In the genomic region with DNA sequence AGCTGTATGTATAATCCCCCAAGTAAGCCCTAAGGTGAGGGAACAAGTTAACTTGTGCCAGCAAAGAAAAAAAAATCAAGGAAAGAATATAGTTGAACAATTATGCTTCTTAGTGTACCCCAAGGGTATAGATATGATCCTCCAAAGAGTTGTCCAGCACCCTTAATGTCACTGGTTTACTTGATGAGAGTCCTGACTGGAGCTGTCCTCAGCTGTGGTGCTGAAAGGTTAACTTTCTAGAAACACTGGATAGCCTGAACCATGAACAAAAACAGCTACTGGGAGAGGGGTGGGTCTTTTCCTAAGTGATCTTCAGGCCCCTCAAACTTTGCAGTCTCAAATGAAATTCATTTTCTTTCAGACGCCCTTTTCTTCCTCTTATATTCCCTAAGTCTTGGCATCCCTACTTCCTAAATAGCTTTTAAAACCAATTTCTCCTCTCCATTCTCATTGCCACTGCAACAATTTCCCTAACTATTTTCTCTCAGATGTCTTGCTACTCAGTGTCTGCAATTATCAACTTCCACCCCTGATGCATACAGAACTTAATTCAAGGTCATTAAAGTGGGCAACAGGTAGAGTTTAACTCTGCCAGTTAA, we compare ENCODE assay signal across 12 cellular contexts.
DNase-seq lines count a peak whose midpoint lies in the region; TF ChIP-seq lines count a peak whose summit lies in the region.
"Had no signal": no experiment of that assay in that cellular context is flagged by ENCODE, and none has a peak within 500 bp of the region (broad histone marks: within the 10 kb centered on the region; RNA-seq: fewer than 3 reads in every experiment).

No MANE protein-coding gene starts in this region.

- peaks cover 5% of the 10 kb centered on the region for H3K9me3 Mint-ChIP-seq in Calu3 (ENCODE audit: low read depth, unreplicated experiment)
- H3K9me3 Mint-ChIP-seq: H9 had no signal

- WGBS in iPS DF 6.9 (ENCODE audit: insufficient coverage, insufficient read length): no CpG with 5 or more reads among the region's 1 CpG

- no peak overlapping the region for H3K9ac ChIP-seq in adipocyte (ENCODE audit: low read length)

- no peak overlapping the region for H3K27ac ChIP-seq in iPS DF 6.9 (ENCODE audit: low read length)
- H3K27ac ChIP-seq: SJSA1 had no signal

- no peak overlapping the region for H3K27ac Mint-ChIP-seq in Calu3 (ENCODE audit: unreplicated experiment)
- H3K27ac Mint-ChIP-seq: H9 had no signal

- H3K36me3 ChIP-seq in adipocyte (ENCODE audit: control insufficient read depth, insufficient read depth, low read length, severe bottlenecking) (no peaks in the 10 kb centered on the region), iPS DF 6.9 (ENCODE audit: control insufficient read depth, insufficient read depth, low read length) (no peaks in the 10 kb centered on the region)
- H3K36me3 ChIP-seq: SJSA1 had no signal

- no peaks in the 10 kb centered on the region for H3K4me1 ChIP-seq in adipocyte (ENCODE audit: control insufficient read depth, insufficient read depth, low read length)
- H3K4me1 ChIP-seq in iPS DF 6.9 (ENCODE audit: control insufficient read depth, insufficient read depth, low read length): no peaks in the 10 kb centered on the region; the same call in 1 of the 2 replicates
- H3K4me1 ChIP-seq: SJSA1 had no signal

- DNase-seq in Calu3 (peak; percentile 15), HuH-7 (ENCODE audit: low spot score) (peak; percentile 30), adipocyte (ENCODE audit: low read depth) (peak; percentile 11), iPS DF 6.9 (ENCODE audit: low read depth, low spot score) (peak; percentile 9), cerebellar cortex (ENCODE audit: low spot score) (no peak), cerebellum (ENCODE audit: low spot score) (no peak), SHP77 treated with DMSO at 0.1 percent for 48 hours (lab: John Stamatoyannopoulos, UW) (no peak)
- DNase-seq in stimulated activated CD4-positive, alpha-beta T cell treated with anti-CD3 and anti-CD28 coated beads, Interleukin-4, amount 100 ng/mL, for 4 hours: no peak
- DNase-seq: H9; stimulated activated naive CD4-positive, alpha-beta T cell treated with Interleukin-2 at 50 U/mL for 16 hours had no signal

- BruUV-seq in Calu3 (replicated peaks; lab: Mats Ljungman, UMichigan): no TSS peak

- peaks cover 7% of the 10 kb centered on the region for H3K27me3 Mint-ChIP-seq in Calu3 (ENCODE audit: unreplicated experiment)

- TF ChIP-seq CTCF in Calu3 (IDR thresholded peaks at IDR 0.05; ENCODE audit: unreplicated experiment): no peak

- H3K36me3 Mint-ChIP-seq in Calu3 (ENCODE audit: insufficient read depth, unreplicated experiment): no peaks in the 10 kb centered on the region
- H3K36me3 Mint-ChIP-seq: brain had no signal

- H3K9me3 ChIP-seq in adipocyte (ENCODE audit: control insufficient read depth, low read length): peaks cover 2% of the 10 kb centered on the region
- H3K9me3 ChIP-seq in iPS DF 6.9 (ENCODE audit: control insufficient read depth, insufficient read depth, low read length): no peaks in the 10 kb centered on the region
- H3K9me3 ChIP-seq: SJSA1 had no signal

- H3K4me3 ChIP-seq in adipocyte (ENCODE audit: low read length) (no peak overlapping the region), iPS DF 6.9 (ENCODE audit: low read length) (no peak overlapping the region)
- H3K4me3 ChIP-seq: SJSA1 had no signal

- H3K27me3 ChIP-seq in adipocyte (replicated peaks; ENCODE audit: control insufficient read depth, insufficient read depth, low read length) (no peaks in the 10 kb centered on the region), iPS DF 6.9 (ENCODE audit: control insufficient read depth, insufficient read depth, low read length) (no peaks in the 10 kb centered on the region)

- no peak overlapping the region for H3K4me3 Mint-ChIP-seq in Calu3 (ENCODE audit: low read depth, unreplicated experiment)
- H3K4me3 Mint-ChIP-seq: brain, H9 had no signal

- H3K4me1 Mint-ChIP-seq in Calu3 (ENCODE audit: low read depth, unreplicated experiment): peaks cover 8% of the 10 kb centered on the region
- H3K4me1 Mint-ChIP-seq: brain had no signal

- CTCF ChIA-PET in Calu3 (lab: Charles Lee): no interaction called here

- intact Hi-C loops in Calu3 (cut with micrococcal nuclease; ENCODE audit: unreplicated experiment): no loop called here

Comparison
In these comparisons a context has a peak if more than half of its experiments do, and no peak if none do; other contexts are left out.
1. DNase-seq: peak in Calu3 (single experiment), HuH-7 (single experiment), adipocyte (single experiment) and iPS DF 6.9 (single experiment); none in cerebellar cortex (single experiment), cerebellum (single experiment), stimulated activated CD4-positive, alpha-beta T cell treated with anti-CD3 and anti-CD28 coated beads, Interleukin-4, amount 100 ng/mL, for 4 hours (0 of 2) and SHP77 treated with DMSO at 0.1 percent for 48 hours (single experiment).